ENCODE assay signal across 8 cellular contexts in the genomic region with DNA sequence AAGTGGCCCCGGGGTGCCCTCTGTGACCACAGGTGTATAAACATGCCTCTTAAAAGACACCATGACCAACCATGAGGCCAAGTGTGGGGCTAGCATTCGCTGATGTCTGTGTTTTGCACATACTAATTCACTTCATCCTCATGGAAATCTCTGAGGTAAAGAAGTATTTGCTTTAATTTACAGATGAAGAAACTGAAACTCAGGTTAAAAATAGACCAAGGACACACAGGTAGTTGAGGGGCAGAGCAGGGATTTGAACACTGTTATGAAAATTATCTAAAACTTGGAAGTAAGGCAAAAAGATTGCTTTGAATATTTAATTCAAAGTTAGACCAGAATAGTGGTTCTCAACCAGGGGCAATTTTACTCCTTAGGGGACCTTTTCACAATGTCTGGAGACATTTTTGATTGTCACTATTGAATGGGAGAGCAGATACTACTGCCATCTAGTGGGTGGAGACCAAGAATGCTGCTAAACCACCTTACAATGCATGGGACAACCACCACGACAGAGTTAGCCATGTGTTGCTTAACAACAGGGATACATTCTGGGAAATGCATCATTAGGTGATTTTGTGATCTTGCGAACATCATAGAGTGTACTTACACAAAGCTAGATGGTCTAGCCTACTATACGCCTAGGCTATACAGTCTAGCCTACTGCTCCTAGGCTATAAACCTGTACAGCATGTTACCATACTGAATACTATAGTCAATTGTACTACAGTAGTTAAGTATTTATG. TPM values are rescaled to one million over a fixed set of nuclear protein-coding genes. Genes with fewer than 3 reads are reported as not detected.
DNase-seq lines count a peak whose midpoint lies in the region; ATAC-seq and TF ChIP-seq lines count a peak whose summit lies in the region.

No MANE protein-coding gene starts in this region.

- DNase-seq in NCI-H2081 (lab: John Stamatoyannopoulos, UW) (peak; percentile 73 to 83), WERI-Rb-1 (peak; percentile 35), esophagus squamous epithelium (lab: John Stamatoyannopoulos, UW) (no peak), NCI-H226 (no peak)

- TF ChIP-seq POLR2A in esophagus squamous epithelium (IDR thresholded peaks at IDR 0.05): no peak

- H3K9me3 ChIP-seq in WERI-Rb-1 (ENCODE audit: severe bottlenecking) (no peaks in the 10 kb centered on the region), esophagus squamous epithelium (no peaks in the 10 kb centered on the region), neural cell (ENCODE audit: low read length) (no peaks in the 10 kb centered on the region)

- H3K4me1 ChIP-seq in esophagus squamous epithelium: no peaks in the 10 kb centered on the region

- TF ChIP-seq CTCF in C4-2B (conservative IDR thresholded peaks at IDR 0.05) (peak; percentile 93), WERI-Rb-1 (IDR thresholded peaks at IDR 0.05; ENCODE audit: low read depth, low read length) (peak; percentile 75), esophagus squamous epithelium (IDR thresholded peaks at IDR 0.05) (peak; percentile 43 to 67 (median 51)), neural cell (IDR thresholded peaks at IDR 0.05; ENCODE audit: poor library complexity, severe bottlenecking) (peak; percentile 91)

- H3K9ac ChIP-seq in neural cell (ENCODE audit: low read length): no peak overlapping the region

- H3F3A ChIP-seq in neural cell (ENCODE audit: insufficient read depth, low read length, poor library complexity, severe bottlenecking): no peaks in the 10 kb centered on the region

- no peaks in the 10 kb centered on the region for H4K20me1 ChIP-seq in neural cell (ENCODE audit: insufficient read depth)

- no peaks in the 10 kb centered on the region for H3K36me3 ChIP-seq in WERI-Rb-1
- H3K36me3 ChIP-seq in esophagus squamous epithelium: no peaks in the 10 kb centered on the region
- no peaks in the 10 kb centered on the region for H3K36me3 ChIP-seq in neural cell (ENCODE audit: insufficient read depth, low read length)

- no peak overlapping the region for H3K4me3 ChIP-seq in WERI-Rb-1 (ENCODE audit: low read depth, low read length)
- no peak overlapping the region for H3K4me3 ChIP-seq in esophagus squamous epithelium
- no peak overlapping the region for H3K4me3 ChIP-seq in neural cell (ENCODE audit: low read length)

- intact Hi-C loops in esophagus squamous epithelium (cut with DNase I): no loop called here

- peak; percentile 83 for TF ChIP-seq RAD21 in neural cell (conservative IDR thresholded peaks at IDR 0.05)

- no peaks in the 10 kb centered on the region for H3K79me2 ChIP-seq in neural cell (replicated peaks; ENCODE audit: insufficient read depth, low read length)

- H3K27me3 ChIP-seq in WERI-Rb-1 (ENCODE audit: insufficient read depth, low read depth, severe bottlenecking) (peaks cover 3% of the 10 kb centered on the region), esophagus squamous epithelium (no peaks in the 10 kb centered on the region), neural cell (ENCODE audit: insufficient read depth, low read depth, low read length) (no peaks in the 10 kb centered on the region)

- no peak for TF ChIP-seq EP300 in neural cell (conservative IDR thresholded peaks at IDR 0.05; ENCODE audit: poor library complexity, severe bottlenecking)

- H3K4me2 ChIP-seq in neural cell (ENCODE audit: low read length): no peak overlapping the region

- H3K9me2 ChIP-seq in neural cell (ENCODE audit: insufficient read depth, low read length): no peaks in the 10 kb centered on the region

- H3K27ac ChIP-seq in C4-2B (no peak overlapping the region), WERI-Rb-1 (no peak overlapping the region), esophagus squamous epithelium (no peak overlapping the region), neural cell (ENCODE audit: low read length) (no peak overlapping the region)

- H2AFZ ChIP-seq in neural cell (ENCODE audit: low read depth, low read length): no peak overlapping the region

- ATAC-seq in GM18511 (IDR thresholded peaks at IDR 0.05; ENCODE audit: unreplicated experiment) (peak; percentile 89), HG02938 (IDR thresholded peaks at IDR 0.05; ENCODE audit: unreplicated experiment) (peak; percentile 79)

- 41 to 43% methylated on average over 5 of the region's 5 CpGs for WGBS in esophagus squamous epithelium, 2 donors

TF ChIP-seq in neural cell, 6 proteins besides CTCF, POLR2A, EP300 and RAD21:
- TF ChIP-seq SMC3 (conservative IDR thresholded peaks at IDR 0.05; ENCODE audit: poor library complexity): peak; percentile 87
- no peak for TF ChIP-seq POLR2AphosphoS5 (IDR thresholded peaks at IDR 0.05)
- TF ChIP-seq, protein P1, sequence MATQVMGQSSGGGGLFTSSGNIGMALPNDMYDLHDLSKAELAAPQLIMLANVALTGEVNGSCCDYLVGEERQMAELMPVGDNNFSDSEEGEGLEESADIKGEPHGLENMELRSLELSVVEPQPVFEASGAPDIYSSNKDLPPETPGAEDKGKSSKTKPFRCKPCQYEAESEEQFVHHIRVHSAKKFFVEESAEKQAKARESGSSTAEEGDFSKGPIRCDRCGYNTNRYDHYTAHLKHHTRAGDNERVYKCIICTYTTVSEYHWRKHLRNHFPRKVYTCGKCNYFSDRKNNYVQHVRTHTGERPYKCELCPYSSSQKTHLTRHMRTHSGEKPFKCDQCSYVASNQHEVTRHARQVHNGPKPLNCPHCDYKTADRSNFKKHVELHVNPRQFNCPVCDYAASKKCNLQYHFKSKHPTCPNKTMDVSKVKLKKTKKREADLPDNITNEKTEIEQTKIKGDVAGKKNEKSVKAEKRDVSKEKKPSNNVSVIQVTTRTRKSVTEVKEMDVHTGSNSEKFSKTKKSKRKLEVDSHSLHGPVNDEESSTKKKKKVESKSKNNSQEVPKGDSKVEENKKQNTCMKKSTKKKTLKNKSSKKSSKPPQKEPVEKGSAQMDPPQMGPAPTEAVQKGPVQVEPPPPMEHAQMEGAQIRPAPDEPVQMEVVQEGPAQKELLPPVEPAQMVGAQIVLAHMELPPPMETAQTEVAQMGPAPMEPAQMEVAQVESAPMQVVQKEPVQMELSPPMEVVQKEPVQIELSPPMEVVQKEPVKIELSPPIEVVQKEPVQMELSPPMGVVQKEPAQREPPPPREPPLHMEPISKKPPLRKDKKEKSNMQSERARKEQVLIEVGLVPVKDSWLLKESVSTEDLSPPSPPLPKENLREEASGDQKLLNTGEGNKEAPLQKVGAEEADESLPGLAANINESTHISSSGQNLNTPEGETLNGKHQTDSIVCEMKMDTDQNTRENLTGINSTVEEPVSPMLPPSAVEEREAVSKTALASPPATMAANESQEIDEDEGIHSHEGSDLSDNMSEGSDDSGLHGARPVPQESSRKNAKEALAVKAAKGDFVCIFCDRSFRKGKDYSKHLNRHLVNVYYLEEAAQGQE (IDR thresholded peaks at IDR 0.05; ENCODE audit: borderline replicate concordance): no peak
- TF ChIP-seq TAF1 (IDR thresholded peaks at IDR 0.05; ENCODE audit: low read depth): no peak
- TF ChIP-seq MXI1 (conservative IDR thresholded peaks at IDR 0.05; ENCODE audit: poor library complexity, severe bottlenecking): no peak
- no peak for TF ChIP-seq EZH2 (IDR thresholded peaks at IDR 0.05; ENCODE audit: borderline replicate concordance, insufficient read depth, low read length, poor library complexity, severe bottlenecking)

RNA-seq across cellular contexts. Expression of a gene that starts 8.0 kb away (rescaled TPM):
- 1 to 10 TPM; 1.8 to 6.1 (median 3.9) TPM for total RNA-seq in esophagus squamous epithelium
- 3.5 and 7.3 TPM in 2 replicates for polyA plus RNA-seq in neural cell
- 3.4 and 3.7 TPM in 2 replicates for polyA minus RNA-seq in neural cell

RNA-seq across cellular contexts. Expression of a gene that starts 13.6 kb away (rescaled TPM):
- not detected for total RNA-seq in esophagus squamous epithelium
- not detected in 2 replicates for polyA plus RNA-seq in neural cell
- not detected in 2 replicates for polyA minus RNA-seq in neural cell

Comparison
In these comparisons a context has a peak if more than half of its experiments do, and no peak if none do; other contexts are left out.
1. DNase-seq: peak in NCI-H2081 (2 of 2) and WERI-Rb-1 (single experiment); none in esophagus squamous epithelium (single experiment) and NCI-H226 (single experiment).
2. Peak in every context shown above with its lines, with median percentiles within 50 percentile points of each other: CTCF ChIP-seq.